9 cellular contexts compared by ENCODE assay signal in the genomic region with DNA sequence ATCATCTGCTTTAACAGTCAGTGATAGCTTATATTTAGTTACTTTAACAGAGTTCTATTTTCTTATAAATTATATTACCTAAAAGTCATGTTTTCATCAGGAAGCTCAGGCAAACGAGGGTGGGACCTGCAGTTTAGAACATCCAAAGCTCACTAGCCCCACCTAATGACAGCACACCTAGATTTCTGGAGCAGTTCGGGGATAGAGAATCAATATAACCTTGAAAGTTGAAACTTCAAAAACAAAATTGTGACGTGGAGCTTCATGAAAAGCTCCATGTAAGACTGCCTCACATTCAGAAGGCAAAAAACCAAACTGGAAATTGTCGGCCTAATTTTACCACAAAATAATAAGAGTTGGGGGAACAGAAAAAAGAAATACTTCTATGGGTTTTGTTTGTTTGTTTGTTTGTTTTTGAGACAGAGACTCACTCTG.
A peak's percentile ranks its signal among the peaks of the same experiment; 100 is the strongest.
DNase-seq lines count a peak whose midpoint lies in the region; ATAC-seq and TF ChIP-seq lines count a peak whose summit lies in the region.
"Had no signal": no experiment of that assay in that cellular context is flagged by ENCODE, and none has a peak within 500 bp of the region (broad histone marks: within the 10 kb centered on the region; RNA-seq: fewer than 3 reads in every experiment).

No MANE protein-coding gene starts in this region.

- no peak for ATAC-seq in CD4-positive, alpha-beta T cell (ENCODE audit: poor library complexity)
- peak; percentile 65 for ATAC-seq in GM19372 (IDR thresholded peaks at IDR 0.05; ENCODE audit: low read depth, unreplicated experiment)

- H3K27me3 Mint-ChIP-seq in CD4-positive, alpha-beta T cell: peaks cover 31% of the 10 kb centered on the region

- TF ChIP-seq POLR2A in vagina (IDR thresholded peaks at IDR 0.05): no peak

- H3K36me3 Mint-ChIP-seq in CD4-positive, alpha-beta T cell (ENCODE audit: low read depth): no peaks in the 10 kb centered on the region

- no peak overlapping the region for H3K9ac ChIP-seq in colonic mucosa (ENCODE audit: low read depth in 2 of 2, low read length in 2 of 2)

- H3K9me3 ChIP-seq in CD4-positive, alpha-beta T cell (ENCODE audit: control insufficient read depth, low read length): no peaks in the 10 kb centered on the region
- H3K9me3 ChIP-seq in colonic mucosa: no peaks in the 10 kb centered on the region
- no peaks in the 10 kb centered on the region for H3K9me3 ChIP-seq in vagina

- H3K27me3 ChIP-seq in CD4-positive, alpha-beta T cell (ENCODE audit: control insufficient read depth, insufficient read depth, low read length): peaks cover 12% of the 10 kb centered on the region
- no peaks in the 10 kb centered on the region for H3K27me3 ChIP-seq in colonic mucosa
- H3K27me3 ChIP-seq in vagina: no peaks in the 10 kb centered on the region

- TF ChIP-seq CTCF in CD4-positive, alpha-beta T cell (IDR thresholded peaks at IDR 0.05): peak; percentile 56
- peak; percentile 28 for TF ChIP-seq CTCF in colonic mucosa (IDR thresholded peaks at IDR 0.05)
- peak in 1 of 3 experiments; percentile 46 for TF ChIP-seq CTCF in vagina (IDR thresholded peaks at IDR 0.05)

- H3K4me1 ChIP-seq in colonic mucosa (no peaks in the 10 kb centered on the region), vagina (no peaks in the 10 kb centered on the region)

- CTCF ChIA-PET in CD4-positive, alpha-beta T cell (lab: Charles Lee): interaction anchor here (0.6 to 1.2 kb wide), 3 partner anchors 21 to 376 kb away, joined by 3 to 11 read pairs (median 3); no protein-coding TSS in a partner anchor

- H3K27ac Mint-ChIP-seq in CD4-positive, alpha-beta T cell: no peak overlapping the region
- H3K27ac Mint-ChIP-seq: T-helper 1 cell treated with Interleukin-12 subunit alpha and Interleukin-12 subunit beta and Interleukin-4 antibody, amounts not matched to agents 30 μg/mL and 1 μg/mL, for 36 hours had no signal

- no peaks in the 10 kb centered on the region for H3K9me3 Mint-ChIP-seq in CD4-positive, alpha-beta T cell
- H3K9me3 Mint-ChIP-seq: T-helper 1 cell treated with Interleukin-12 subunit alpha and Interleukin-12 subunit beta and Interleukin-4 antibody, amounts not matched to agents 30 μg/mL and 1 μg/mL, for 36 hours had no signal

- no peaks in the 10 kb centered on the region for H3K4me1 Mint-ChIP-seq in CD4-positive, alpha-beta T cell (ENCODE audit: low read depth)

- H3K36me3 ChIP-seq in colonic mucosa: no peaks in the 10 kb centered on the region
- H3K36me3 ChIP-seq in vagina: no peaks in the 10 kb centered on the region

- POLR2A ChIA-PET in CD4-positive, alpha-beta T cell (lab: Charles Lee): interaction anchor here (1.1 to 1.4 kb wide), 2 partner anchors 375 to 794 kb away, joined by 3 to 9 read pairs; no protein-coding TSS in a partner anchor

- intact Hi-C loops in CD4-positive, alpha-beta T cell (cut with DNase I, micrococcal nuclease): loop anchor here (5.0 to 10.0 kb wide), 2 partner anchors 159 to 376 kb away; no protein-coding TSS in a partner anchor
- intact Hi-C loops in colonic mucosa (cut with DNase I) (loop anchor here (5.0 kb wide), 1 partner anchor 156 kb away; no protein-coding TSS in a partner anchor), vagina (cut with DNase I) (no loop called here)

- peak in 6 of 10 experiments; percentile 1 to 26 (median 8) for DNase-seq in CD4-positive, alpha-beta T cell
- DNase-seq in HS-5 (ENCODE audit: low read depth) (peak; percentile 16), RPMI8226 (peak; percentile 47), colonic mucosa (peak; percentile 43), mucosa of gallbladder (ENCODE audit: low spot score) (peak; percentile 14), OCI-M2 (lab: John Stamatoyannopoulos, UW; ENCODE audit: unreplicated experiment) (no peak), vagina (ENCODE audit: extremely low spot score in 2 of 2) (no peak)

- no peak overlapping the region for H3K27ac ChIP-seq in CD4-positive, alpha-beta T cell (ENCODE audit: low read depth, low read length)
- H3K27ac ChIP-seq in colonic mucosa (no peak overlapping the region), vagina (no peak overlapping the region)

- H3K4me3 ChIP-seq in colonic mucosa (no peak overlapping the region), vagina (no peak overlapping the region)

- no peak overlapping the region for H3K4me3 Mint-ChIP-seq in CD4-positive, alpha-beta T cell
- H3K4me3 Mint-ChIP-seq: T-helper 1 cell treated with Interleukin-12 subunit alpha and Interleukin-12 subunit beta and Interleukin-4 antibody, amounts not matched to agents 30 μg/mL and 1 μg/mL, for 36 hours had no signal

Comparison
In these comparisons a context has a peak if more than half of its experiments do, and no peak if none do; other contexts are left out.
1. DNase-seq: peak in CD4-positive, alpha-beta T cell (6 of 10), HS-5 (single experiment), RPMI8226 (single experiment), colonic mucosa (single experiment) and mucosa of gallbladder (single experiment); none in OCI-M2 (single experiment) and vagina (0 of 2).